26 cellular contexts compared by ENCODE assay signal in genomic region chr1:162359523-162360236, GRCh38. TPM values are rescaled to one million over a fixed set of nuclear protein-coding genes. Genes with fewer than 3 reads are reported as not detected.
"Had no signal": no experiment of that assay in that cellular context is flagged by ENCODE, and none has a peak within 500 bp of the region (broad histone marks: within the 10 kb centered on the region; RNA-seq: fewer than 3 reads in every experiment).

No MANE protein-coding gene starts in this region.

- H3K4me2 ChIP-seq: PC-9 had no signal

- DNase-seq: activated CD4-positive, alpha-beta T cell treated with anti-CD3 and anti-CD28 coated beads for 48 hours; activated CD4-positive, alpha-beta T cell treated with anti-CD3 and anti-CD28 coated beads, Interleukin-2, amount 50 U/mL, for 4 hours; activated CD4-positive, CD25-positive, alpha-beta regulatory T cell treated with anti-CD3 and anti-CD28 coated beads, Interleukin-2, amount 50 U/mL, for 72 hours; activated CD8-positive, alpha-beta memory T cell treated with anti-CD3 and anti-CD28 coated beads, Interleukin-2, amount 50 U/mL, for 48 hours; activated CD8-positive, alpha-beta T cell treated with anti-CD3 and anti-CD28 coated beads, Interleukin-2, amount 10 ng/mL, durations not matched to agents 7 days and 5 days; activated naive CD4-positive, alpha-beta T cell treated with anti-CD3 and anti-CD28 coated beads, Interleukin-2, amount 50 U/mL, for 16 hours; activated naive CD8-positive, alpha-beta T cell treated with anti-CD3 and anti-CD28 coated beads, Interleukin-2, amount 10 ng/mL, durations not matched to agents 7 days and 5 days; activated T-cell treated with anti-CD3 and anti-CD28 coated beads, Interleukin-2, amount 50 U/mL, for 1 hour; adrenal gland; cerebellar nuclear complex; MM.1S; NCI-H1105; NCI-H1436; NCI-H1694 treated with DMSO at 0.1 percent for 48 hours; NCI-H2029 treated with DMSO at 0.1 percent for 48 hours; NCI-H345; NCI-H510A; NCI-H526 treated with DMSO at 0.1 percent for 48 hours; NCI-H82; PC-9; SHP77 treated with DMSO at 0.1 percent for 48 hours; T-helper 9 cell had no signal

- ATAC-seq: activated CD8-positive, alpha-beta T cell treated with anti-CD3 and anti-CD28 coated beads, Interleukin-2, amount 10 ng/mL, durations not matched to agents 7 days and 5 days; WTC11 had no signal

- H3K27ac ChIP-seq: adrenal gland, PC-9 had no signal

- H3K4me1 Mint-ChIP-seq: activated naive CD8-positive, alpha-beta T cell treated with anti-CD3 and anti-CD28 coated beads, Interleukin-2, amount 10 ng/mL, durations not matched to agents 7 days and 5 days; WTC11 had no signal

- H3K4me3 ChIP-seq: adrenal gland, PC-9 had no signal

- H3K9me3 ChIP-seq: adrenal gland had no signal

- H2AFZ ChIP-seq: PC-9 had no signal

- H3K9me3 Mint-ChIP-seq: activated naive CD8-positive, alpha-beta T cell treated with anti-CD3 and anti-CD28 coated beads, Interleukin-2, amount 10 ng/mL, durations not matched to agents 7 days and 5 days; T-helper 1 cell treated with Interleukin-12 subunit alpha and Interleukin-12 subunit beta and Interleukin-4 antibody, amounts not matched to agents 30 μg/mL and 1 μg/mL, for 36 hours; WTC11 had no signal

- H3K4me1 ChIP-seq: adrenal gland had no signal

- H3K27me3 ChIP-seq: adrenal gland had no signal

- H3K36me3 ChIP-seq: adrenal gland had no signal

- H3K36me3 Mint-ChIP-seq: activated naive CD8-positive, alpha-beta T cell treated with anti-CD3 and anti-CD28 coated beads, Interleukin-2, amount 10 ng/mL, durations not matched to agents 7 days and 5 days had no signal

- H3K27ac Mint-ChIP-seq: activated CD8-positive, alpha-beta T cell treated with anti-CD3 and anti-CD28 coated beads, Interleukin-2, amount 10 ng/mL, durations not matched to agents 7 days and 5 days; activated naive CD8-positive, alpha-beta T cell treated with anti-CD3 and anti-CD28 coated beads, Interleukin-2, amount 10 ng/mL, durations not matched to agents 7 days and 5 days; T-helper 1 cell treated with Interleukin-12 subunit alpha and Interleukin-12 subunit beta and Interleukin-4 antibody, amounts not matched to agents 30 μg/mL and 1 μg/mL, for 36 hours; WTC11 had no signal

- H3K4me3 Mint-ChIP-seq: activated CD8-positive, alpha-beta T cell treated with anti-CD3 and anti-CD28 coated beads, Interleukin-2, amount 10 ng/mL, durations not matched to agents 7 days and 5 days; activated naive CD8-positive, alpha-beta T cell treated with anti-CD3 and anti-CD28 coated beads, Interleukin-2, amount 10 ng/mL, durations not matched to agents 7 days and 5 days; T-helper 1 cell treated with Interleukin-12 subunit alpha and Interleukin-12 subunit beta and Interleukin-4 antibody, amounts not matched to agents 30 μg/mL and 1 μg/mL, for 36 hours; WTC11 had no signal

RNA-seq across cellular contexts. Expression of gene SPATA46, which starts 17.0 kb away (rescaled TPM):
- total RNA-seq: activated CD8-positive, alpha-beta T cell treated with anti-CD3 and anti-CD28 coated beads, Interleukin-2, amount 10 ng/mL, durations not matched to agents 7 days and 5 days; activated naive CD8-positive, alpha-beta T cell treated with anti-CD3 and anti-CD28 coated beads, Interleukin-2, amount 10 ng/mL, durations not matched to agents 7 days and 5 days; adrenal gland; cardiac septum; PC-9; WTC11 had no signal

RNA-seq across cellular contexts. Expression of gene C1orf226, which starts 21.8 kb away (rescaled TPM):
- total RNA-seq: activated CD8-positive, alpha-beta T cell treated with anti-CD3 and anti-CD28 coated beads, Interleukin-2, amount 10 ng/mL, durations not matched to agents 7 days and 5 days had no signal

RNA-seq across cellular contexts. Expression of gene SH2D1B, which starts 52.3 kb away (rescaled TPM):
- total RNA-seq: activated CD8-positive, alpha-beta T cell treated with anti-CD3 and anti-CD28 coated beads, Interleukin-2, amount 10 ng/mL, durations not matched to agents 7 days and 5 days; activated naive CD8-positive, alpha-beta T cell treated with anti-CD3 and anti-CD28 coated beads, Interleukin-2, amount 10 ng/mL, durations not matched to agents 7 days and 5 days; cardiac septum; PC-9; SK-MEL-5; WTC11 had no signal
